In genomic region chr13:106118996-106119395, GRCh38 we compare ENCODE assay signal across 1 cellular context.
TF ChIP-seq lines count a peak whose summit lies in the region.

No MANE protein-coding gene starts in this region.

TF ChIP-seq in IMR-90, 13 proteins besides CTCF, POLR2A, EP300 and RAD21 (continued from another document):
- TF ChIP-seq, protein P1, sequence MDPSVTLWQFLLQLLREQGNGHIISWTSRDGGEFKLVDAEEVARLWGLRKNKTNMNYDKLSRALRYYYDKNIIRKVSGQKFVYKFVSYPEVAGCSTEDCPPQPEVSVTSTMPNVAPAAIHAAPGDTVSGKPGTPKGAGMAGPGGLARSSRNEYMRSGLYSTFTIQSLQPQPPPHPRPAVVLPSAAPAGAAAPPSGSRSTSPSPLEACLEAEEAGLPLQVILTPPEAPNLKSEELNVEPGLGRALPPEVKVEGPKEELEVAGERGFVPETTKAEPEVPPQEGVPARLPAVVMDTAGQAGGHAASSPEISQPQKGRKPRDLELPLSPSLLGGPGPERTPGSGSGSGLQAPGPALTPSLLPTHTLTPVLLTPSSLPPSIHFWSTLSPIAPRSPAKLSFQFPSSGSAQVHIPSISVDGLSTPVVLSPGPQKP (IDR thresholded peaks at IDR 0.05; ENCODE audit: borderline replicate concordance, low read depth, low read length) = no peak
- TF ChIP-seq MAZ (IDR thresholded peaks at IDR 0.05; ENCODE audit: borderline replicate concordance, low read depth, low read length) (no peak), CHD1 (IDR thresholded peaks at IDR 0.05; ENCODE audit: low read depth, low read length) (no peak), RCOR1 (IDR thresholded peaks at IDR 0.05; ENCODE audit: insufficient replicate concordance, low read length) (no peak), FOS (IDR thresholded peaks at IDR 0.05; ENCODE audit: low read depth, low read length) (no peak), MAFK (IDR thresholded peaks at IDR 0.05; ENCODE audit: low read depth, low read length) (no peak), SMC3 (IDR thresholded peaks at IDR 0.05; ENCODE audit: low read depth, low read length) (no peak), CEBPB (IDR thresholded peaks at IDR 0.05; ENCODE audit: low read depth, low read length) (no peak), RFX5 (IDR thresholded peaks at IDR 0.05; ENCODE audit: low read depth, low read length) (no peak)
